Comparison of ENCODE assay signal across 1 cellular context in the genomic region with DNA sequence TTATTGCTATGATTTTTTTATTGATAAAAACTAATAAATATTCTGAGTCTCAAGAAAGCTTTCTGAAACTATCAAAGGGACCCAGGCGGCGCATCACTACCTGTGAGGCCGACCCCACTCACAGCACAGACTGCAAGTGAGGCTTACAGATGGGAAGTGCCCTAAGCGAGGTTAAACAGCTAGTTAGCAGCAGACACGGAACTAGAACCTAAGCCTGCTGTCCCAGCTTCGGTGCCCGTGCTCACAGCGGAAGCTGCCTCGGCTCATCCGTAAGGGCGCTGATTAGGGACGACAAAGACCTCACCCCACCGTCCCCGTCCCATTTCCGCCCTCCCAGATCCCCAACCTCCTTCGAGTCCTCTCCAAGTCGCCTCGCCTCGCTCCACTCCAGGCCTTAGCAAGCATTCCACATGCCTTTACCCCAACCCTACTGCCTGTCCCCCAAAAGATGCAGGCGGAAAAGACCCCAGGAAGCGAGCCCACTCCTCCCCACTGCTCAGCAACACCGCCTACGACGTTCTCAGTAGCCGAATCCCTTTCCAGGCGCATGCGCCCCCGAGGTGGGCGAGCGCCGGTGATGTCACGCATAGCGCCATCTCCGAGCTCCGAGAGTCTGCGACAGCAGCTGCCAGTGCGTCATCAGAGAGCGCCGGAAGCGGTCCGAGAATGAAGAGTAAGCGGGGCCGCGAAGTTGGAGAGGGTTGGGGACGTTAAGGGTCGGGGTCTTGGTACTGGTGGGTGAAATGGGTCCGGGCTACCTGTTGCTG.
TF ChIP-seq lines count a peak whose summit lies in the region.

TSS of gene POP4 (plus strand) at position 631 of the 767 bp plus-strand sequence. CDS start at position 667, 36 bp downstream.

TF ChIP-seq in K562, 482 proteins besides CTCF, POLR2A, EP300 and RAD21 (continued from another document and continues in another):
- TF ChIP-seq RBBP5 (IDR thresholded peaks at IDR 0.05; ENCODE audit: borderline replicate concordance, insufficient read depth, low read length, poor library complexity, severe bottlenecking) (peak; percentile 85), ZBTB5 (IDR thresholded peaks at IDR 0.05) (no peak), CCAR2 (IDR thresholded peaks at IDR 0.05; ENCODE audit: low read depth, low read length) (no peak), ZNF324 (CRISPR knock-in tag; IDR thresholded peaks at IDR 0.05) (no peak), GATAD2B (IDR thresholded peaks at IDR 0.05; ENCODE audit: borderline replicate concordance) (no peak), NR2C1 (IDR thresholded peaks at IDR 0.05) (peak; percentile 77), NR2C1 (tag; IDR thresholded peaks at IDR 0.05) (peak; percentile 66), MEF2D (tag; conservative IDR thresholded peaks at IDR 0.05; ENCODE audit: low read depth) (no peak), FOXK2 (conservative IDR thresholded peaks at IDR 0.05 in 1 of 2, IDR thresholded peaks at IDR 0.05 in 1 of 2; ENCODE audit: low read depth in 2 of 2) (peak; percentile 91 to 96), GTF2A2 (tag; IDR thresholded peaks at IDR 0.05) (no peak), TAF1 (IDR thresholded peaks at IDR 0.05; ENCODE audit: control insufficient read depth, extremely low read depth, insufficient read depth, low read length, severe bottlenecking) (peak; percentile 87), SMAD4 (CRISPR knock-in tag; conservative IDR thresholded peaks at IDR 0.05) (peak; percentile 45; the same call in 1 of the 2 replicates), IRF2 (CRISPR knock-in tag; IDR thresholded peaks at IDR 0.05) (no peak), CXXC5 (CRISPR knock-in tag; IDR thresholded peaks at IDR 0.05) (peak; percentile 84), ETV6 (IDR thresholded peaks at IDR 0.05; ENCODE audit: borderline replicate concordance in 1 of 2, low read depth in 2 of 2, low read length in 1 of 2) (no peak), ETV6 (CRISPR knock-in tag; IDR thresholded peaks at IDR 0.05; ENCODE audit: borderline replicate concordance) (no peak), EWSR1 (IDR thresholded peaks at IDR 0.05; ENCODE audit: borderline replicate concordance, low read depth, partially characterized antibody) (no peak), TARDBP (IDR thresholded peaks at IDR 0.05) (no peak), ZNF175 (CRISPR knock-in tag; IDR thresholded peaks at IDR 0.05; ENCODE audit: low read depth) (no peak), ZFP30 (CRISPR knock-in tag; IDR thresholded peaks at IDR 0.05; ENCODE audit: borderline replicate concordance) (no peak), PML (IDR thresholded peaks at IDR 0.05; ENCODE audit: low read length) (peak; percentile 87), MAFG (tag; conservative IDR thresholded peaks at IDR 0.05) (no peak), MCM3 (IDR thresholded peaks at IDR 0.05) (no peak), NR0B1 (IDR thresholded peaks at IDR 0.05; ENCODE audit: partially characterized antibody) (no peak), ZNF766 (CRISPR knock-in tag; conservative IDR thresholded peaks at IDR 0.05) (no peak), ATF2 (CRISPR knock-in tag; IDR thresholded peaks at IDR 0.05) (peak; percentile 66; the same call in 1 of the 2 replicates), ZHX1 (conservative IDR thresholded peaks at IDR 0.05; ENCODE audit: low read length) (no peak), SOX6 (IDR thresholded peaks at IDR 0.05) (no peak), NUFIP1 (IDR thresholded peaks at IDR 0.05; ENCODE audit: partially characterized antibody) (no peak), ETV5 (CRISPR knock-in tag; IDR thresholded peaks at IDR 0.05; ENCODE audit: low read depth) (peak; percentile 71), HMG20A (CRISPR knock-in tag; conservative IDR thresholded peaks at IDR 0.05) (no peak), ZNF449 (CRISPR knock-in tag; IDR thresholded peaks at IDR 0.05) (no peak)
- TF ChIP-seq, protein P1, sequence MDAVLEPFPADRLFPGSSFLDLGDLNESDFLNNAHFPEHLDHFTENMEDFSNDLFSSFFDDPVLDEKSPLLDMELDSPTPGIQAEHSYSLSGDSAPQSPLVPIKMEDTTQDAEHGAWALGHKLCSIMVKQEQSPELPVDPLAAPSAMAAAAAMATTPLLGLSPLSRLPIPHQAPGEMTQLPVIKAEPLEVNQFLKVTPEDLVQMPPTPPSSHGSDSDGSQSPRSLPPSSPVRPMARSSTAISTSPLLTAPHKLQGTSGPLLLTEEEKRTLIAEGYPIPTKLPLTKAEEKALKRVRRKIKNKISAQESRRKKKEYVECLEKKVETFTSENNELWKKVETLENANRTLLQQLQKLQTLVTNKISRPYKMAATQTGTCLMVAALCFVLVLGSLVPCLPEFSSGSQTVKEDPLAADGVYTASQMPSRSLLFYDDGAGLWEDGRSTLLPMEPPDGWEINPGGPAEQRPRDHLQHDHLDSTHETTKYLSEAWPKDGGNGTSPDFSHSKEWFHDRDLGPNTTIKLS (IDR thresholded peaks at IDR 0.05; ENCODE audit: borderline replicate concordance, low read depth) = peak; percentile 67; the same call in 1 of the 2 replicates
- TF ChIP-seq, protein P2, sequence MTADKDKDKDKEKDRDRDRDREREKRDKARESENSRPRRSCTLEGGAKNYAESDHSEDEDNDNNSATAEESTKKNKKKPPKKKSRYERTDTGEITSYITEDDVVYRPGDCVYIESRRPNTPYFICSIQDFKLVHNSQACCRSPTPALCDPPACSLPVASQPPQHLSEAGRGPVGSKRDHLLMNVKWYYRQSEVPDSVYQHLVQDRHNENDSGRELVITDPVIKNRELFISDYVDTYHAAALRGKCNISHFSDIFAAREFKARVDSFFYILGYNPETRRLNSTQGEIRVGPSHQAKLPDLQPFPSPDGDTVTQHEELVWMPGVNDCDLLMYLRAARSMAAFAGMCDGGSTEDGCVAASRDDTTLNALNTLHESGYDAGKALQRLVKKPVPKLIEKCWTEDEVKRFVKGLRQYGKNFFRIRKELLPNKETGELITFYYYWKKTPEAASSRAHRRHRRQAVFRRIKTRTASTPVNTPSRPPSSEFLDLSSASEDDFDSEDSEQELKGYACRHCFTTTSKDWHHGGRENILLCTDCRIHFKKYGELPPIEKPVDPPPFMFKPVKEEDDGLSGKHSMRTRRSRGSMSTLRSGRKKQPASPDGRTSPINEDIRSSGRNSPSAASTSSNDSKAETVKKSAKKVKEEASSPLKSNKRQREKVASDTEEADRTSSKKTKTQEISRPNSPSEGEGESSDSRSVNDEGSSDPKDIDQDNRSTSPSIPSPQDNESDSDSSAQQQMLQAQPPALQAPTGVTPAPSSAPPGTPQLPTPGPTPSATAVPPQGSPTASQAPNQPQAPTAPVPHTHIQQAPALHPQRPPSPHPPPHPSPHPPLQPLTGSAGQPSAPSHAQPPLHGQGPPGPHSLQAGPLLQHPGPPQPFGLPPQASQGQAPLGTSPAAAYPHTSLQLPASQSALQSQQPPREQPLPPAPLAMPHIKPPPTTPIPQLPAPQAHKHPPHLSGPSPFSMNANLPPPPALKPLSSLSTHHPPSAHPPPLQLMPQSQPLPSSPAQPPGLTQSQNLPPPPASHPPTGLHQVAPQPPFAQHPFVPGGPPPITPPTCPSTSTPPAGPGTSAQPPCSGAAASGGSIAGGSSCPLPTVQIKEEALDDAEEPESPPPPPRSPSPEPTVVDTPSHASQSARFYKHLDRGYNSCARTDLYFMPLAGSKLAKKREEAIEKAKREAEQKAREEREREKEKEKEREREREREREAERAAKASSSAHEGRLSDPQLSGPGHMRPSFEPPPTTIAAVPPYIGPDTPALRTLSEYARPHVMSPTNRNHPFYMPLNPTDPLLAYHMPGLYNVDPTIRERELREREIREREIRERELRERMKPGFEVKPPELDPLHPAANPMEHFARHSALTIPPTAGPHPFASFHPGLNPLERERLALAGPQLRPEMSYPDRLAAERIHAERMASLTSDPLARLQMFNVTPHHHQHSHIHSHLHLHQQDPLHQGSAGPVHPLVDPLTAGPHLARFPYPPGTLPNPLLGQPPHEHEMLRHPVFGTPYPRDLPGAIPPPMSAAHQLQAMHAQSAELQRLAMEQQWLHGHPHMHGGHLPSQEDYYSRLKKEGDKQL (CRISPR knock-in tag; IDR thresholded peaks at IDR 0.05; ENCODE audit: borderline replicate concordance) = no peak
- TF ChIP-seq, protein P3, sequence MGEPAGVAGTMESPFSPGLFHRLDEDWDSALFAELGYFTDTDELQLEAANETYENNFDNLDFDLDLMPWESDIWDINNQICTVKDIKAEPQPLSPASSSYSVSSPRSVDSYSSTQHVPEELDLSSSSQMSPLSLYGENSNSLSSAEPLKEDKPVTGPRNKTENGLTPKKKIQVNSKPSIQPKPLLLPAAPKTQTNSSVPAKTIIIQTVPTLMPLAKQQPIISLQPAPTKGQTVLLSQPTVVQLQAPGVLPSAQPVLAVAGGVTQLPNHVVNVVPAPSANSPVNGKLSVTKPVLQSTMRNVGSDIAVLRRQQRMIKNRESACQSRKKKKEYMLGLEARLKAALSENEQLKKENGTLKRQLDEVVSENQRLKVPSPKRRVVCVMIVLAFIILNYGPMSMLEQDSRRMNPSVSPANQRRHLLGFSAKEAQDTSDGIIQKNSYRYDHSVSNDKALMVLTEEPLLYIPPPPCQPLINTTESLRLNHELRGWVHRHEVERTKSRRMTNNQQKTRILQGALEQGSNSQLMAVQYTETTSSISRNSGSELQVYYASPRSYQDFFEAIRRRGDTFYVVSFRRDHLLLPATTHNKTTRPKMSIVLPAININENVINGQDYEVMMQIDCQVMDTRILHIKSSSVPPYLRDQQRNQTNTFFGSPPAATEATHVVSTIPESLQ (CRISPR knock-in tag; IDR thresholded peaks at IDR 0.05) = no peak
- TF ChIP-seq, protein P4, sequence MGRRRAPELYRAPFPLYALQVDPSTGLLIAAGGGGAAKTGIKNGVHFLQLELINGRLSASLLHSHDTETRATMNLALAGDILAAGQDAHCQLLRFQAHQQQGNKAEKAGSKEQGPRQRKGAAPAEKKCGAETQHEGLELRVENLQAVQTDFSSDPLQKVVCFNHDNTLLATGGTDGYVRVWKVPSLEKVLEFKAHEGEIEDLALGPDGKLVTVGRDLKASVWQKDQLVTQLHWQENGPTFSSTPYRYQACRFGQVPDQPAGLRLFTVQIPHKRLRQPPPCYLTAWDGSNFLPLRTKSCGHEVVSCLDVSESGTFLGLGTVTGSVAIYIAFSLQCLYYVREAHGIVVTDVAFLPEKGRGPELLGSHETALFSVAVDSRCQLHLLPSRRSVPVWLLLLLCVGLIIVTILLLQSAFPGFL (CRISPR knock-in tag; IDR thresholded peaks at IDR 0.05) = peak; percentile 82; the same call in 1 of the 2 replicates
